ENCODE assay signal across 8 cellular contexts in the genomic region with DNA sequence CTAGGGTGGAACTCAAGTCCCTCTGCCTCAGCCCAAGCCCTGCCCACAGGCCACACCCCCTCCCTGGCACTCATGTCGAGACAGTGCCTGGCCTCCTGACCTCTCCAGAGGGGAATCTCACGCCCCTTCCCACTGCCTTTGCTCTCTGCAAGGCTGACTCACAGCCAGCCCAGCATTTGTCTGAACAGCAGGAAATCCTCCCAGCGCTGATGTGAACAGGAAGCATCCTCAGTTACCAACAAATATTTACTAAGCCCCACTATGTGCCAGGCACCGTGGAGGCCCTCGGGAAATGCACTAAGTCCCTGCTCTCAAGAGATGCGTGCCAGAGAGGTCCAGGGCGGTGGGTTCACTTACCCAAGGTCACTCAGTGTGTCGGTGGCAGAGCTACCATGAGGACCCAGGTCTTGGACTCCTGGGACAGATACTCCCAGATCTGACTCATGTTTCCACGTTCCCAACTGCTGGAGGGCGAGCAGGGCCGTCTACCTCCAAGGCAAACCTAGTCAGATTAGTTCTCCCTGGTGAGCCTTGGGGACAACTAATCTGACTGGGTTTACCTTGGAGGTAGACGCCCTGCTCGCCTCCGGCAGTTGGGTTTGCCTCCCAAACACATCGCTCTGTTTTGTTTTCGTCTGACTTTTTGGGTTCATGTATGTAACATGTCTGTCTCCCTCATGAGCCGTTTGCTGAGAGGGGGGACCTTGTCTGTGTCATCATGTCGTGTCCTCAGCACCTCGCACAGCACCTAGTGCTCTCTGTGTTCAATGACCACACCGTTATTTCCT. TPM values are rescaled to one million over a fixed set of nuclear protein-coding genes. Genes with fewer than 3 reads are reported as not detected.
DNase-seq lines count a peak whose midpoint lies in the region; ATAC-seq and TF ChIP-seq lines count a peak whose summit lies in the region.

No MANE protein-coding gene starts in this region.

- no peak overlapping the region for H3K4me3 ChIP-seq in esophagus muscularis mucosa

- 51% methylated on average over 15 of the region's 20 CpGs for WGBS in esophagus muscularis mucosa

- H3K27ac ChIP-seq in esophagus muscularis mucosa (replicated peaks in 1 of 4), result peak overlapping the region; percentile 64 to 81 (median 72)

- intact Hi-C loops in esophagus muscularis mucosa (cut with DNase I), result no loop called here

- H3K27me3 Mint-ChIP-seq in IgD-negative memory B cell, result peaks cover 2% of the 10 kb centered on the region
- no peaks in the 10 kb centered on the region for H3K27me3 Mint-ChIP-seq in activated CD8-positive, alpha-beta T cell treated with anti-CD3 and anti-CD28 coated beads, Interleukin-2, amount 10 ng/mL, durations not matched to agents 7 days and 5 days (ENCODE audit: low read depth)
- peaks cover 3% of the 10 kb centered on the region for H3K27me3 Mint-ChIP-seq in nephron progenitor cell (ENCODE audit: low read depth, poor library complexity)

- peak; percentile 64 for DNase-seq in AG08395 (ENCODE audit: low spot score)
- peak; percentile 68 for DNase-seq in activated CD8-positive, alpha-beta T cell treated with anti-CD3 and anti-CD28 coated beads, Interleukin-2, amount 10 ng/mL, durations not matched to agents 7 days and 5 days
- no peak for DNase-seq in esophagus muscularis mucosa (ENCODE audit: extremely low spot score)
- peak; percentile 50 for DNase-seq in nephron progenitor cell
- no peak for DNase-seq in NCI-H146 (lab: John Stamatoyannopoulos, UW)

- ATAC-seq in activated CD8-positive, alpha-beta T cell treated with anti-CD3 and anti-CD28 coated beads, Interleukin-2, amount 10 ng/mL, durations not matched to agents 7 days and 5 days, result peak; percentile 37
- no peak for ATAC-seq in HG02642 (IDR thresholded peaks at IDR 0.05; ENCODE audit: poor library complexity, unreplicated experiment)
- no peak for ATAC-seq in GM19035 (IDR thresholded peaks at IDR 0.05; ENCODE audit: unreplicated experiment)

- H3K9me3 ChIP-seq in esophagus muscularis mucosa, result no peaks in the 10 kb centered on the region

- POLR2A ChIA-PET in activated CD8-positive, alpha-beta T cell treated with anti-CD3 and anti-CD28 coated beads, Interleukin-2, amount 10 ng/mL, durations not matched to agents 7 days and 5 days (lab: Charles Lee), result interaction anchor here (0.7 to 1.2 kb wide), 3 partner anchors 33 to 323 kb away, joined by 3 to 7 read pairs (median 3); partner anchors contain the start of gene STK4

- H3K9me3 Mint-ChIP-seq in IgD-negative memory B cell (no peaks in the 10 kb centered on the region), nephron progenitor cell (peaks cover 15% of the 10 kb centered on the region)
- no peaks in the 10 kb centered on the region for H3K9me3 Mint-ChIP-seq in activated CD8-positive, alpha-beta T cell treated with anti-CD3 and anti-CD28 coated beads, Interleukin-2, amount 10 ng/mL, durations not matched to agents 7 days and 5 days (ENCODE audit: insufficient read depth)

- H3K4me3 Mint-ChIP-seq in IgD-negative memory B cell (peak overlapping the region in 3 of 4 donors; percentile 37 to 49 (median 43)), nephron progenitor cell (peak overlapping the region; percentile 56)
- peak overlapping the region; percentile 63 for H3K4me3 Mint-ChIP-seq in activated CD8-positive, alpha-beta T cell treated with anti-CD3 and anti-CD28 coated beads, Interleukin-2, amount 10 ng/mL, durations not matched to agents 7 days and 5 days

- no peaks in the 10 kb centered on the region for H3K27me3 ChIP-seq in esophagus muscularis mucosa

- H3K4me1 Mint-ChIP-seq in IgD-negative memory B cell (peaks cover 44 to 62% (median 55%) of the 10 kb centered on the region in 3 donors), nephron progenitor cell (peaks cover 52% of the 10 kb centered on the region)
- peaks cover 90% of the 10 kb centered on the region for H3K4me1 Mint-ChIP-seq in activated CD8-positive, alpha-beta T cell treated with anti-CD3 and anti-CD28 coated beads, Interleukin-2, amount 10 ng/mL, durations not matched to agents 7 days and 5 days (ENCODE audit: low read depth)

- H3K36me3 Mint-ChIP-seq in IgD-negative memory B cell (peaks cover 1% of the 10 kb centered on the region), nephron progenitor cell (ENCODE audit: low read depth) (peaks cover 22% of the 10 kb centered on the region)
- peaks cover 61% of the 10 kb centered on the region for H3K36me3 Mint-ChIP-seq in activated CD8-positive, alpha-beta T cell treated with anti-CD3 and anti-CD28 coated beads, Interleukin-2, amount 10 ng/mL, durations not matched to agents 7 days and 5 days (ENCODE audit: low read depth)

- TF ChIP-seq CTCF in esophagus muscularis mucosa (IDR thresholded peaks at IDR 0.05), result no peak
- TF ChIP-seq CTCF in nephron progenitor cell (IDR thresholded peaks at IDR 0.05), result no peak

- no peak for TF ChIP-seq EP300 in esophagus muscularis mucosa (IDR thresholded peaks at IDR 0.05)

- H3K4me1 ChIP-seq in esophagus muscularis mucosa, result peaks cover 60 to 69% (median 66%) of the 10 kb centered on the region in 4 donors

- peak overlapping the region; percentile 78 to 99 (median 93) for H3K27ac Mint-ChIP-seq in IgD-negative memory B cell
- H3K27ac Mint-ChIP-seq in activated CD8-positive, alpha-beta T cell treated with anti-CD3 and anti-CD28 coated beads, Interleukin-2, amount 10 ng/mL, durations not matched to agents 7 days and 5 days, result peak overlapping the region; percentile 99
- peak overlapping the region; percentile 99 for H3K27ac Mint-ChIP-seq in nephron progenitor cell

- CTCF ChIA-PET in activated CD8-positive, alpha-beta T cell treated with anti-CD3 and anti-CD28 coated beads, Interleukin-2, amount 10 ng/mL, durations not matched to agents 7 days and 5 days (lab: Charles Lee), result interaction anchor here (0.9 to 11.1 kb wide), 8 partner anchors 24 to 168 kb away, joined by 3 to 150 read pairs (median 8); partner anchors contain the start of gene TTPAL

- no peak for TF ChIP-seq POLR2A in esophagus muscularis mucosa (IDR thresholded peaks at IDR 0.05; ENCODE audit: low read depth)

- H3K36me3 ChIP-seq in esophagus muscularis mucosa, result peaks cover 0 to 6% (median 0%) of the 10 kb centered on the region in 4 donors

RNA-seq across cellular contexts. Expression of gene ADA, which starts 7.7 kb away (rescaled TPM):
- 10.5 TPM for polyA plus RNA-seq in IgD-negative memory B cell
- 100 to 1,000 TPM; 110 to 112 TPM for total RNA-seq in activated CD8-positive, alpha-beta T cell treated with anti-CD3 and anti-CD28 coated beads, Interleukin-2, amount 10 ng/mL, durations not matched to agents 7 days and 5 days
- total RNA-seq in esophagus muscularis mucosa, result 10 to 100 TPM in 3 of 4 donors, 1 to 10 TPM in 1; 9.6 to 18.4 (median 13.4) TPM

Comparison
In these comparisons a context has a peak if more than half of its experiments do, and no peak if none do; other contexts are left out.
1. DNase-seq: peak in AG08395 (single experiment), activated CD8-positive, alpha-beta T cell treated with anti-CD3 and anti-CD28 coated beads, Interleukin-2, amount 10 ng/mL, durations not matched to agents 7 days and 5 days (single experiment) and nephron progenitor cell (single experiment); none in esophagus muscularis mucosa (single experiment) and NCI-H146 (single experiment).
2. RNA of gene ADA, which starts 7.7 kb away (total RNA-seq): 110 to 112 TPM in activated CD8-positive, alpha-beta T cell treated with anti-CD3 and anti-CD28 coated beads, Interleukin-2, amount 10 ng/mL, durations not matched to agents 7 days and 5 days; 9.6 to 18.4 TPM in esophagus muscularis mucosa; every median in the first group is over 4 times any median in the second.
3. Peak in every context shown above with its lines, with median percentiles within 50 percentile points of each other: H3K27ac Mint-ChIP-seq and H3K4me3 Mint-ChIP-seq.